ENCODE assay signal across 31 cellular contexts in the genomic region with DNA sequence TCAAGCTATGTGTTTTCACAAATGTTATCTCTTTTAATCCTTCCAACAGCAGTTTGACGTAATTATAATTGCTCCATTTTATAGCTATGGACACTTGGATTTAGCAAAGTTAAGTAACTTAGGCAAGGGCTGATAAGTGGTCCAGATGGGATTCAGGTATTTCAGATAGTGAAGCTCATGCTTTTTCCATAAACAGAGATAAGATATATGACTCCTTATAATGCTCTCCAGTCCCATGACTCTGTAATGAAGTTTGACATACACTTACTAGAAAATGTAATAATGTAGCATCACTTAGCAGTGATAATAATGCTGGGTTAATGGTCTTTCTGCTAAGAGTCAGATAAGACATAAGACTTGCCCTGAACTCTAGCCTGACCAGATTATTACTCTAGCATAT.
"Had no signal": no experiment of that assay in that cellular context is flagged by ENCODE, and none has a peak within 500 bp of the region (broad histone marks: within the 10 kb centered on the region; RNA-seq: fewer than 3 reads in every experiment).

No MANE protein-coding gene starts in this region.

- H3K27ac Mint-ChIP-seq: activated CD4-positive, alpha-beta T cell treated with anti-CD3 and anti-CD28 coated beads for 36 hours; activated CD4-positive, alpha-beta T cell treated with anti-CD3 and anti-CD28 coated beads, Interleukin-2, amount 10 ng/mL, durations not matched to agents 7 days and 5 days; activated CD8-positive, alpha-beta T cell treated with anti-CD3 and anti-CD28 coated beads for 36 hours; activated naive CD8-positive, alpha-beta T cell; activated T-helper 17 cell treated with anti-CD3 and anti-CD28 coated beads, Interleukin-2, amount 50 U/mL, for 72 hours; dendritic cell treated with granulocyte-macrophage colony-stimulating factor and Interleukin-4, amounts not matched to agents 40 ng/mL and 50 ng/mL, for 4 days; effector memory CD8-positive, alpha-beta T cell had no signal

- FAIRE-seq: astrocyte, bronchial epithelial cell had no signal

- H3K27me3 ChIP-seq: brain microvascular endothelial cell, dorsolateral prefrontal cortex, esophagus muscularis mucosa, foreskin keratinocyte, gastrocnemius medialis, heart left ventricle had no signal

- H3K9me3 ChIP-seq: esophagus muscularis mucosa, gastrocnemius medialis, heart left ventricle had no signal

- H3K27ac ChIP-seq: brain microvascular endothelial cell, coronary artery, dorsolateral prefrontal cortex, esophagus muscularis mucosa, foreskin keratinocyte, gastrocnemius medialis, heart left ventricle had no signal

- H3K27me3 Mint-ChIP-seq: activated CD4-positive, alpha-beta T cell treated with anti-CD3 and anti-CD28 coated beads for 36 hours; activated CD4-positive, alpha-beta T cell treated with anti-CD3 and anti-CD28 coated beads, Interleukin-2, amount 10 ng/mL, durations not matched to agents 7 days and 5 days; activated CD8-positive, alpha-beta T cell treated with anti-CD3 and anti-CD28 coated beads for 36 hours; activated naive CD8-positive, alpha-beta T cell; activated T-helper 17 cell treated with anti-CD3 and anti-CD28 coated beads, Interleukin-2, amount 50 U/mL, for 72 hours; central memory CD8-positive, alpha-beta T cell; dendritic cell treated with granulocyte-macrophage colony-stimulating factor and Interleukin-4, amounts not matched to agents 40 ng/mL and 50 ng/mL, for 4 days; effector memory CD8-positive, alpha-beta T cell had no signal

- H3K4me3 ChIP-seq: coronary artery, dorsolateral prefrontal cortex, esophagus muscularis mucosa, gastrocnemius medialis, heart left ventricle had no signal

- H3K4me3 Mint-ChIP-seq: activated CD4-positive, alpha-beta T cell treated with anti-CD3 and anti-CD28 coated beads for 36 hours; activated CD4-positive, alpha-beta T cell treated with anti-CD3 and anti-CD28 coated beads, Interleukin-2, amount 10 ng/mL, durations not matched to agents 7 days and 5 days; activated CD8-positive, alpha-beta T cell treated with anti-CD3 and anti-CD28 coated beads for 36 hours; activated naive CD8-positive, alpha-beta T cell; activated T-cell treated with anti-CD3 and anti-CD28 coated beads, Interleukin-2, amount 50 U/mL, for 4 hours; activated T-helper 17 cell treated with anti-CD3 and anti-CD28 coated beads, Interleukin-2, amount 50 U/mL, for 72 hours; central memory CD8-positive, alpha-beta T cell; dendritic cell treated with granulocyte-macrophage colony-stimulating factor and Interleukin-4, amounts not matched to agents 40 ng/mL and 50 ng/mL, for 4 days; effector memory CD8-positive, alpha-beta T cell had no signal

- H3K4me1 ChIP-seq: esophagus muscularis mucosa, foreskin keratinocyte, gastrocnemius medialis, heart left ventricle had no signal

- H3K36me3 Mint-ChIP-seq: activated naive CD8-positive, alpha-beta T cell had no signal

- H3K4me1 Mint-ChIP-seq: activated CD4-positive, alpha-beta T cell treated with anti-CD3 and anti-CD28 coated beads for 36 hours; activated CD4-positive, alpha-beta T cell treated with anti-CD3 and anti-CD28 coated beads, Interleukin-2, amount 10 ng/mL, durations not matched to agents 7 days and 5 days; activated T-helper 17 cell treated with anti-CD3 and anti-CD28 coated beads, Interleukin-2, amount 50 U/mL, for 72 hours; central memory CD8-positive, alpha-beta T cell had no signal

- DNase-seq: activated CD4-positive, alpha-beta T cell treated with anti-CD3 and anti-CD28 coated beads for 36 hours; activated CD4-positive, alpha-beta T cell treated with anti-CD3 and anti-CD28 coated beads, Interleukin-2, amount 10 ng/mL, durations not matched to agents 7 days and 5 days; activated CD4-positive, alpha-beta T cell treated with anti-CD3 and anti-CD28 coated beads, Interleukin-2, amount 50 U/mL, for 4 hours; activated CD4-positive, CD25-positive, alpha-beta regulatory T cell; activated CD4-positive, CD25-positive, alpha-beta regulatory T cell treated with anti-CD3 and anti-CD28 coated beads, Interleukin-2, amount 50 U/mL, for 72 hours; activated CD8-positive, alpha-beta memory T cell treated with anti-CD3 and anti-CD28 coated beads for 24 hours; activated CD8-positive, alpha-beta T cell treated with anti-CD3 and anti-CD28 coated beads for 36 hours; activated effector memory CD4-positive, alpha-beta T cell treated with Interleukin-2 at 50 U/mL for 16 hours; activated gamma-delta T cell treated with Interleukin-2 at 50 U/mL for 16 hours; activated naive CD4-positive, alpha-beta T cell treated with anti-CD3 and anti-CD28 coated beads, Interleukin-2, amount 50 U/mL, for 16 hours; activated naive CD4-positive, alpha-beta T cell treated with Interleukin-2 at 50 U/mL for 16 hours; activated T-cell treated with anti-CD3 and anti-CD28 coated beads, Interleukin-2, amount 50 U/mL, for 4 hours; amniotic stem cell; anterior cingulate cortex; brain microvascular endothelial cell; dorsolateral prefrontal cortex; effector memory CD8-positive, alpha-beta T cell; erythroblast; foreskin keratinocyte; gastrocnemius medialis; glutamatergic neuron; heart left ventricle; T-helper 2 cell had no signal

- H3K36me3 ChIP-seq: brain microvascular endothelial cell, esophagus muscularis mucosa, gastrocnemius medialis, heart left ventricle had no signal
